ENCODE assay signal across 9 cellular contexts in the genomic region with DNA sequence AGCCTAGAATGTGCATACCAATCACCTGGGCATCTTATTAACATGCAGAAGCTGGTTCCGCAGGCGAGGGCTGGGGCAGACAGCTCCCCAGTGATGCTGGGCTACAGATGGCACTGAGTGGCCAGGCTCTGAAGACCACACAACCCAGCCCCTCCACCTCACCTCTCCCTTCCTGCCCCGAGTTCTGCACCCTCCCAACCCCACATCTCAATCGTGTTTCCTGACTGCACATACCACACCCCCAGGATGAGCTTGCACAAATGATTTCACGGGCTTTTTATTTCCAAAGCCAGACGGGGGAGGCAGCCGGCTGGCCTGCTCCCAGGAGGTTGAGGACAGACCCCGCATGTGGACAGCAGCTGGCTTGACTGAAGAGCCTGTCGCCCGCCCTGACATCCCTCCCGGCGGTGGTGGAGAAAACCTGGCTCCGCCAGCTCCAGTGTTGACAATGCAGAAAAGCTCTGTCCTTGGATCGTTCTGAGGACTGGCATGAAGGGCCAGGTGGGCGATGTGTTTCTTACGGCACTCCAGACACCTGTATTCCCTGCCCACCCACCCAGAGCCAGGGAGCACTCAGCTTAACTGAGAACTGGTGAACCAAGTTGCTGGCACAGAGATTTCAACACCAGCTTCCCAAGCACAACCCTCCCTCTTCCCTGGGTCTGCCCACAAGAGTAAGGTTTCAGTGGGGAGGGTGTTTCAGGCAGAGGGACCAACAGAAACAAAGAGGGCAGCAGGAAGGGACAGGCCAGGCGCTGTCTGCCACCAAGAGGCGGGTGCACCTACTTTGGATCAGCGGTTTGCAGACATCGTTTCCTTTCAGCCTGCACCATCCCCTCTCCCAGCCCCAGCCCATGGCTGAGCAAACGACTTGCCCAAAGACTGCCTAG. TPM values are rescaled to one million over a fixed set of nuclear protein-coding genes. Genes with fewer than 3 reads are reported as not detected.
DNase-seq lines count a peak whose midpoint lies in the region; ATAC-seq and TF ChIP-seq lines count a peak whose summit lies in the region.
"Had no signal": no experiment of that assay in that cellular context is flagged by ENCODE, and none has a peak within 500 bp of the region (broad histone marks: within the 10 kb centered on the region; RNA-seq: fewer than 3 reads in every experiment).

No MANE protein-coding gene starts in this region.

- no peak overlapping the region for H3K4me3 Mint-ChIP-seq in activated T-cell treated with anti-CD3 and anti-CD28 coated beads, Interleukin-2, amount 50 U/mL, for 24 hours
- no peak overlapping the region for H3K4me3 Mint-ChIP-seq in activated CD4-positive, alpha-beta memory T cell treated with anti-CD3 and anti-CD28 coated beads, Interleukin-2, amount 10 ng/mL, durations not matched to agents 7 days and 5 days

- POLR2A ChIA-PET in activated CD4-positive, alpha-beta memory T cell treated with anti-CD3 and anti-CD28 coated beads, Interleukin-2, amount 10 ng/mL, durations not matched to agents 7 days and 5 days (lab: Charles Lee): interaction anchor here (0.8 to 11.5 kb wide), 5 partner anchors 11 to 200 kb away, joined by 3 to 414 read pairs (median 6); a partner anchor contains a TSS

- ATAC-seq in GM21360 (IDR thresholded peaks at IDR 0.05; ENCODE audit: unreplicated experiment) (no peak), GM21528 (IDR thresholded peaks at IDR 0.05; ENCODE audit: low FRiP score, unreplicated experiment) (no peak), HG02763 (IDR thresholded peaks at IDR 0.05; ENCODE audit: unreplicated experiment) (no peak)

- H3K27me3 Mint-ChIP-seq in activated T-cell treated with anti-CD3 and anti-CD28 coated beads, Interleukin-2, amount 50 U/mL, for 24 hours: no peaks in the 10 kb centered on the region
- no peaks in the 10 kb centered on the region for H3K27me3 Mint-ChIP-seq in activated CD4-positive, alpha-beta memory T cell treated with anti-CD3 and anti-CD28 coated beads, Interleukin-2, amount 10 ng/mL, durations not matched to agents 7 days and 5 days

- no peaks in the 10 kb centered on the region for H3K27me3 ChIP-seq in iPS-15b (ENCODE audit: control insufficient read depth, insufficient read depth, low read length)
- no peaks in the 10 kb centered on the region for H3K27me3 ChIP-seq in tibial artery

- H3K27ac ChIP-seq in tibial artery: peak overlapping the region; percentile 86 to 95

- H3K27ac Mint-ChIP-seq in activated T-cell treated with anti-CD3 and anti-CD28 coated beads, Interleukin-2, amount 50 U/mL, for 24 hours: peak overlapping the region; percentile 69
- peak overlapping the region; percentile 31 for H3K27ac Mint-ChIP-seq in activated CD4-positive, alpha-beta memory T cell treated with anti-CD3 and anti-CD28 coated beads, Interleukin-2, amount 10 ng/mL, durations not matched to agents 7 days and 5 days

- H3K4me1 ChIP-seq in iPS-15b (ENCODE audit: control insufficient read depth, insufficient read depth, low read length): no peaks in the 10 kb centered on the region
- peaks cover 22 to 74% (median 69%) of the 10 kb centered on the region in 4 donors for H3K4me1 ChIP-seq in tibial artery

- no peak for TF ChIP-seq CTCF in tibial artery (IDR thresholded peaks at IDR 0.05)

- peaks cover 3% of the 10 kb centered on the region for H3K9me3 Mint-ChIP-seq in activated T-cell treated with anti-CD3 and anti-CD28 coated beads, Interleukin-2, amount 50 U/mL, for 24 hours
- no peaks in the 10 kb centered on the region for H3K9me3 Mint-ChIP-seq in activated CD4-positive, alpha-beta memory T cell treated with anti-CD3 and anti-CD28 coated beads, Interleukin-2, amount 10 ng/mL, durations not matched to agents 7 days and 5 days

- intact Hi-C loops in tibial artery (cut with DNase I; ENCODE audit: low total_unique reads): loop anchor here (2.0 kb wide), 1 partner anchor 27 kb away; no protein-coding TSS in a partner anchor

- no peak overlapping the region for H3K4me3 ChIP-seq in iPS-15b (ENCODE audit: low read depth, low read length)
- peak overlapping the region; percentile 23 to 45 for H3K4me3 ChIP-seq in tibial artery

- no peaks in the 10 kb centered on the region for H3K9me3 ChIP-seq in iPS-15b (ENCODE audit: control insufficient read depth, insufficient read depth, low read length)
- H3K9me3 ChIP-seq in tibial artery: no peaks in the 10 kb centered on the region

- peaks cover 32% of the 10 kb centered on the region for H3K36me3 Mint-ChIP-seq in activated T-cell treated with anti-CD3 and anti-CD28 coated beads, Interleukin-2, amount 50 U/mL, for 24 hours (ENCODE audit: low read depth)
- peaks cover 5% of the 10 kb centered on the region for H3K36me3 Mint-ChIP-seq in activated CD4-positive, alpha-beta memory T cell treated with anti-CD3 and anti-CD28 coated beads, Interleukin-2, amount 10 ng/mL, durations not matched to agents 7 days and 5 days (ENCODE audit: low read depth)

- CTCF ChIA-PET in activated CD4-positive, alpha-beta memory T cell treated with anti-CD3 and anti-CD28 coated beads, Interleukin-2, amount 10 ng/mL, durations not matched to agents 7 days and 5 days (lab: Charles Lee): interaction anchor here (1.2 to 8.4 kb wide), 5 partner anchors 10 to 40 kb away, joined by 5 to 89 read pairs (median 6); no protein-coding TSS in a partner anchor

- no peak for DNase-seq in activated T-cell treated with anti-CD3 and anti-CD28 coated beads, Interleukin-2, amount 50 U/mL, for 24 hours
- no peak for DNase-seq in activated T-cell treated with anti-CD3 and anti-CD28 coated beads for 4 hours
- DNase-seq in activated CD4-positive, alpha-beta memory T cell treated with anti-CD3 and anti-CD28 coated beads, Interleukin-2, amount 10 ng/mL, durations not matched to agents 7 days and 5 days: peak; percentile 28
- DNase-seq in tibial artery: peak in 1 of 2 donors; percentile 83
- DNase-seq: DND-41 had no signal

- H3K4me1 Mint-ChIP-seq in activated T-cell treated with anti-CD3 and anti-CD28 coated beads, Interleukin-2, amount 50 U/mL, for 24 hours (ENCODE audit: low read depth): peaks cover 64% of the 10 kb centered on the region
- H3K4me1 Mint-ChIP-seq in activated CD4-positive, alpha-beta memory T cell treated with anti-CD3 and anti-CD28 coated beads, Interleukin-2, amount 10 ng/mL, durations not matched to agents 7 days and 5 days: peaks cover 61% of the 10 kb centered on the region

- H3K36me3 ChIP-seq in iPS-15b (ENCODE audit: control insufficient read depth, insufficient read depth, low read length) (no peaks in the 10 kb centered on the region), tibial artery (peaks cover 0 to 18% (median 7%) of the 10 kb centered on the region in 3 donors)

- peak overlapping the region; percentile 37 for H3K9ac ChIP-seq in iPS-15b (ENCODE audit: low read depth, low read length)

RNA-seq across cellular contexts. Expression of a gene that starts 21.6 kb away (rescaled TPM):
- total RNA-seq in activated CD4-positive, alpha-beta memory T cell treated with anti-CD3 and anti-CD28 coated beads, Interleukin-2, amount 10 ng/mL, durations not matched to agents 7 days and 5 days: 1 to 10 TPM; 3.3 to 3.7 TPM

RNA-seq across cellular contexts. Expression of a gene that starts 32.5 kb away (rescaled TPM):
- 10 to 100 TPM; 19.9 to 22.7 TPM for total RNA-seq in activated CD4-positive, alpha-beta memory T cell treated with anti-CD3 and anti-CD28 coated beads, Interleukin-2, amount 10 ng/mL, durations not matched to agents 7 days and 5 days
